In the genomic region with DNA sequence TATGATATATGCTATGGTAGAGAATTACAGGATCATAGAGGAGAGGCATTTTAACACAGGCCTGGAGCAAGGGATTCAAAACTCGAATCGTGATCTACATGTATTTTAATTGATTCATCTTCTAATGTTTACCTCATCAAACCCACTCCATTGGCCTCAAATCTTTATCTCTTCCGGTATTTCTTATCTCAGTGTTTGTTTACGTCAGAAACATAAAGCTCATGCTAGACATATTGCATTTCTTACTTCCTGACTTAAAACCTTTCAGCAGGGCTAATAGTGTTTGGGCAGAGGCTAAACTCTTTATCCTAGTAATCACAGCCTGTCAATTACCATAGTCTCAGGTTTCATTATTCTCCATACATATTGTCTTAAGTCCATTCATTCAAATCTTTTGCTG, we compare ENCODE assay signal across 12 cellular contexts.
"Had no signal": no experiment of that assay in that cellular context is flagged by ENCODE, and none has a peak within 500 bp of the region (broad histone marks: within the 10 kb centered on the region; RNA-seq: fewer than 3 reads in every experiment).

No MANE protein-coding gene starts in this region.

- DNase-seq: activated CD4-positive, alpha-beta memory T cell treated with anti-CD3 and anti-CD28 coated beads for 36 hours; activated T-cell treated with anti-CD3 and anti-CD28 coated beads, Interleukin-2, amount 50 U/mL, for 72 hours; central memory CD4-positive, alpha-beta T cell; effector memory CD8-positive, alpha-beta T cell; erythroblast; mucosa of descending colon; natural killer cell; posterior cingulate gyrus; T1000; thyroid gland had no signal

- H3K27me3 ChIP-seq: thyroid gland, vagina had no signal

- H3K4me1 Mint-ChIP-seq: natural killer cell had no signal

- H3K36me3 Mint-ChIP-seq: natural killer cell had no signal

- ATAC-seq: activated T-cell treated with anti-CD3 and anti-CD28 coated beads, Interleukin-2, amount 50 U/mL, for 72 hours; effector memory CD8-positive, alpha-beta T cell; mucosa of descending colon; natural killer cell had no signal

- H3K4me3 Mint-ChIP-seq: activated CD4-positive, alpha-beta memory T cell treated with anti-CD3 and anti-CD28 coated beads for 36 hours; activated T-cell treated with anti-CD3 and anti-CD28 coated beads, Interleukin-2, amount 50 U/mL, for 72 hours; effector memory CD8-positive, alpha-beta T cell; natural killer cell had no signal

- H3K9me3 ChIP-seq: thyroid gland, vagina had no signal

- H3K4me3 ChIP-seq: mucosa of descending colon, skin epidermis, thyroid gland, vagina had no signal

- H3K27ac Mint-ChIP-seq: activated CD4-positive, alpha-beta memory T cell treated with anti-CD3 and anti-CD28 coated beads for 36 hours; effector memory CD8-positive, alpha-beta T cell; natural killer cell had no signal

- H3K27ac ChIP-seq: thyroid gland had no signal

- H3K36me3 ChIP-seq: thyroid gland, vagina had no signal

- H3K27me3 Mint-ChIP-seq: activated CD4-positive, alpha-beta memory T cell treated with anti-CD3 and anti-CD28 coated beads for 36 hours had no signal

- H3K9me3 Mint-ChIP-seq: effector memory CD8-positive, alpha-beta T cell; natural killer cell had no signal
